Comparison of ENCODE assay signal across 10 cellular contexts in the genomic region with DNA sequence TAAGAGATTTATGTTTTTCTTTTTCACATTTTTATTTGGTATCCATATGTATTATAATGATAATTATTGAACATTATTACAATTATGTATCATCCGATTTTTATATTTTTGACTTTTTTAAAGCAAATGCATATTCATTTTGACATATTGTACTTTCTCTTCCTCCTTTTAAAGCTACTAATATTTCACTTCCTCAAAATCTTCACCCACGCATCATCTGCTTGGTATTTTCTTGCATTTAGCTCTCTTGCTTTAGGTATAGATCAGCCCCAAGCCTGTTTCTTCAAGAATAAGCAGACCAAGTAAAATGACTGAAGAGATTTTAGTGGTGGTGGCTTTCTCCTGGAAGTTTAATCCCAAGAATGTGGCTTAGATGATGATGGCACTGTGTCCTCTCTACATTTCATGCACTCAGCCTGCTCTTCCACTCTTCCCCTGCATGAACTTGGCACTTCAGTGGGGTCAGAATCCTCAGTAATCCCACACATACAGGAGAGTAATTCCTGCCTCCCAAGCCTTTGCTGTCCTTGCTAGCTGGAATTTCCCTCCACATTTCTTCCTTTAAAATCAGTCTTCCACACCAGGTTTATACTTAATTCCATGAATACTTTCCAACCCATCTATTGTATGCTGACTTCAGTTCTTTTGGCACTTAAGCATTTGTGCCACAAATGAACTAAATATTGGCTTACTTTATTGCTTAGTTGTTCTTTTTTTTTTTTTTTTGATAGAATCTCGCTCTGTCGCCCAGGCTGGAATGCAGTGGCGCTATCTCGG. TPM values are rescaled to one million over a fixed set of nuclear protein-coding genes. Genes with fewer than 3 reads are reported as not detected.
DNase-seq lines count a peak whose midpoint lies in the region; ATAC-seq, FAIRE-seq and TF ChIP-seq lines count a peak whose summit lies in the region.
"Had no signal": no experiment of that assay in that cellular context is flagged by ENCODE, and none has a peak within 500 bp of the region (broad histone marks: within the 10 kb centered on the region; RNA-seq: fewer than 3 reads in every experiment).

No MANE protein-coding gene starts in this region.

- no peaks in the 10 kb centered on the region for H3K9me3 ChIP-seq in DOHH2 (ENCODE audit: control insufficient read depth, insufficient read depth, low read length)
- H3K9me3 ChIP-seq: left ventricle myocardium inferior had no signal

- ATAC-seq in HG03342 (IDR thresholded peaks at IDR 0.05; ENCODE audit: unreplicated experiment) = peak; percentile 91
- no peak for ATAC-seq in activated naive CD8-positive, alpha-beta T cell treated with anti-CD3 and anti-CD28 coated beads, Interleukin-2, amount 50 U/mL, for 24 hours
- ATAC-seq in activated CD4-positive, alpha-beta T cell treated with anti-CD3 and anti-CD28 coated beads for 36 hours = no peak

- intact Hi-C loops in activated CD4-positive, alpha-beta T cell treated with anti-CD3 and anti-CD28 coated beads for 36 hours (cut with DNase I, micrococcal nuclease) = no loop called here

- POLR2A ChIA-PET in activated CD4-positive, alpha-beta T cell treated with anti-CD3 and anti-CD28 coated beads for 36 hours (lab: Charles Lee) = no interaction called here

- CTCF ChIA-PET in activated CD4-positive, alpha-beta T cell treated with anti-CD3 and anti-CD28 coated beads for 36 hours (lab: Charles Lee) = interaction anchor here (0.5 kb wide), 1 partner anchor 187 kb away, joined by 3 read pairs; the partner anchor contains the start of gene TRMT11

- H3K27ac Mint-ChIP-seq in activated naive CD8-positive, alpha-beta T cell treated with anti-CD3 and anti-CD28 coated beads, Interleukin-2, amount 50 U/mL, for 24 hours = peak overlapping the region; percentile 65
- no peak overlapping the region for H3K27ac Mint-ChIP-seq in activated CD4-positive, alpha-beta T cell treated with anti-CD3 and anti-CD28 coated beads for 36 hours

- no peaks in the 10 kb centered on the region for H3K27me3 ChIP-seq in DOHH2 (ENCODE audit: control insufficient read depth, low read length)

- no peaks in the 10 kb centered on the region for H3K9me2 ChIP-seq in DOHH2 (replicated peaks; ENCODE audit: control insufficient read depth, low read length)

- DNase-seq in GM20000 (ENCODE audit: low spot score) (peak; percentile 68), D721Med (ENCODE audit: insufficient read length, low spot score) (no peak)
- DNase-seq in activated naive CD8-positive, alpha-beta T cell treated with anti-CD3 and anti-CD28 coated beads, Interleukin-2, amount 50 U/mL, for 24 hours = no peak
- DNase-seq in activated CD4-positive, alpha-beta T cell treated with anti-CD3 and anti-CD28 coated beads for 36 hours = no peak
- DNase-seq in activated naive CD4-positive, alpha-beta T cell treated with Interleukin-2 at 50 U/mL for 16 hours = no peak
- no peak for DNase-seq in activated CD4-positive, CD25-positive, alpha-beta regulatory T cell (lab: John Stamatoyannopoulos, UW)
- DNase-seq: left ventricle myocardium inferior, NCI-H69 had no signal

- H3K9me3 Mint-ChIP-seq in activated naive CD8-positive, alpha-beta T cell treated with anti-CD3 and anti-CD28 coated beads, Interleukin-2, amount 50 U/mL, for 24 hours = no peaks in the 10 kb centered on the region
- H3K9me3 Mint-ChIP-seq in activated CD4-positive, alpha-beta T cell treated with anti-CD3 and anti-CD28 coated beads for 36 hours (ENCODE audit: low read depth) = no peaks in the 10 kb centered on the region

- H3K4me3 Mint-ChIP-seq in activated naive CD8-positive, alpha-beta T cell treated with anti-CD3 and anti-CD28 coated beads, Interleukin-2, amount 50 U/mL, for 24 hours = no peak overlapping the region
- H3K4me3 Mint-ChIP-seq in activated CD4-positive, alpha-beta T cell treated with anti-CD3 and anti-CD28 coated beads for 36 hours = no peak overlapping the region

- peaks cover 77% of the 10 kb centered on the region for H3K36me3 ChIP-seq in DOHH2 (ENCODE audit: control insufficient read depth, low read length)

- peaks cover 63% of the 10 kb centered on the region for H3K4me1 Mint-ChIP-seq in activated naive CD8-positive, alpha-beta T cell treated with anti-CD3 and anti-CD28 coated beads, Interleukin-2, amount 50 U/mL, for 24 hours
- H3K4me1 Mint-ChIP-seq in activated CD4-positive, alpha-beta T cell treated with anti-CD3 and anti-CD28 coated beads for 36 hours = peaks cover 52% of the 10 kb centered on the region

- no peak for FAIRE-seq in D721Med (lab: Jason Lieb, UNC)

- no peaks in the 10 kb centered on the region for H3K27me3 Mint-ChIP-seq in activated naive CD8-positive, alpha-beta T cell treated with anti-CD3 and anti-CD28 coated beads, Interleukin-2, amount 50 U/mL, for 24 hours
- no peaks in the 10 kb centered on the region for H3K27me3 Mint-ChIP-seq in activated CD4-positive, alpha-beta T cell treated with anti-CD3 and anti-CD28 coated beads for 36 hours

- peak overlapping the region; percentile 93 for H3K27ac ChIP-seq in DOHH2 (ENCODE audit: low read depth, low read length)
- H3K27ac ChIP-seq: left ventricle myocardium inferior had no signal

- H3K79me2 ChIP-seq in DOHH2 (ENCODE audit: control insufficient read depth, low read length) = peaks cover 93% of the 10 kb centered on the region

- peaks cover 31% of the 10 kb centered on the region for H3F3A ChIP-seq in DOHH2 (ENCODE audit: control insufficient read depth, insufficient read depth)

- peaks cover 24% of the 10 kb centered on the region for H3K36me3 Mint-ChIP-seq in activated naive CD8-positive, alpha-beta T cell treated with anti-CD3 and anti-CD28 coated beads, Interleukin-2, amount 50 U/mL, for 24 hours (ENCODE audit: low read depth)
- peaks cover 35% of the 10 kb centered on the region for H3K36me3 Mint-ChIP-seq in activated CD4-positive, alpha-beta T cell treated with anti-CD3 and anti-CD28 coated beads for 36 hours (ENCODE audit: low read depth)

- TF ChIP-seq CTCF in DOHH2 (IDR thresholded peaks at IDR 0.05; ENCODE audit: low read depth, low read length, poor library complexity, severe bottlenecking) (no peak), GM20000 (IDR thresholded peaks at IDR 0.05; ENCODE audit: extremely low read depth, missing control alignments) (no peak), D721Med (IDR thresholded peaks at IDR 0.05; ENCODE audit: insufficient read depth, missing control alignments) (no peak)

- H3K4me1 ChIP-seq in DOHH2 (ENCODE audit: control insufficient read depth, low read length) = peaks cover 95% of the 10 kb centered on the region

- peak overlapping the region; percentile 70 for H3K4me3 ChIP-seq in DOHH2 (ENCODE audit: low read length)
- H3K4me3 ChIP-seq: left ventricle myocardium inferior had no signal

- peak overlapping the region; percentile 100 for H3K4me2 ChIP-seq in DOHH2 (ENCODE audit: low read length)

- H4K20me1 ChIP-seq in DOHH2 (ENCODE audit: control insufficient read depth, insufficient read depth, low read depth, low read length) = no peaks in the 10 kb centered on the region

RNA-seq across cellular contexts. Expression of gene NCOA7, which starts 8.2 kb away (rescaled TPM):
- total RNA-seq in activated CD4-positive, alpha-beta T cell treated with anti-CD3 and anti-CD28 coated beads for 36 hours = 10 to 100 TPM; 54.3 to 67.4 TPM

RNA-seq across cellular contexts. Expression of gene HEY2, which starts 49.5 kb away (rescaled TPM):
- total RNA-seq in activated CD4-positive, alpha-beta T cell treated with anti-CD3 and anti-CD28 coated beads for 36 hours = not detected
